In the genomic region with DNA sequence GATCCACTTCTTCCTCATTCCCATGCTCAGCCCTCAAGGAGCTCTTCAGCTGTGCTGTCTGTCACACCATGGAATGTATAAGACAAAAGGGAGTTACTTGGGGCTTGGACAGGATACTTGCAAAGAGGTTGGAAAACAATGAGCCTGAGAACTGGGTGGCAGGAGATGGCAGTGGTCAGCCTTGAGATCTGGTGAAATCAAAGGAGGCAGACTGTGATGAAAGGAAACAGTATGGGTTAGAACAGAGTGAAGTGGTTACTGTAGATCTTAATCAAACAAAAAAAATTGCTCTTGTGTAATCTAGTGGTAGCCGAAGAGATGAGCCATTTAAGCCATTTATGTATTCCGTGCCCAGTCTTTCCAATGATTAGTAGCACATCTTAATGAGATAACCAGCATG, we compare ENCODE assay signal across 21 cellular contexts.
"Had no signal": no experiment of that assay in that cellular context is flagged by ENCODE, and none has a peak within 500 bp of the region (broad histone marks: within the 10 kb centered on the region; RNA-seq: fewer than 3 reads in every experiment).

No MANE protein-coding gene starts in this region.

- H3K27me3 ChIP-seq: colonic mucosa, right lobe of liver had no signal

- ATAC-seq: effector memory CD8-positive, alpha-beta T cell; right lobe of liver; stimulated activated naive B cell treated with anti-CD40 and anti-IgM and Interleukin-4, amounts not matched to agents 10 μg/mL and 1 μg/mL and 100 μg/mL, for 72 hours had no signal

- H3K4me3 ChIP-seq: colonic mucosa, dorsolateral prefrontal cortex, esophagus muscularis mucosa, right lobe of liver, smooth muscle cell had no signal

- H3K4me1 ChIP-seq: esophagus muscularis mucosa, right lobe of liver had no signal

- H3K27ac ChIP-seq: colonic mucosa, dorsolateral prefrontal cortex, esophagus muscularis mucosa, right lobe of liver had no signal

- H3K36me3 ChIP-seq: colonic mucosa, esophagus muscularis mucosa, right lobe of liver had no signal

- DNase-seq: activated CD4-positive, alpha-beta memory T cell treated with anti-CD3 and anti-CD28 coated beads for 36 hours; activated CD4-positive, alpha-beta T cell treated with anti-CD3 and anti-CD28 coated beads for 48 hours; activated CD4-positive, CD25-positive, alpha-beta regulatory T cell; activated naive CD4-positive, alpha-beta T cell treated with anti-CD3 and anti-CD28 coated beads for 36 hours; activated naive CD8-positive, alpha-beta T cell treated with anti-CD3 and anti-CD28 coated beads, Interleukin-2, amount 10 ng/mL, durations not matched to agents 7 days and 5 days; activated T-cell treated with anti-CD3 and anti-CD28 coated beads, Interleukin-2, amount 50 U/mL, for 48 hours; amniotic stem cell; colonic mucosa; dorsolateral prefrontal cortex; effector memory CD8-positive, alpha-beta T cell; glutamatergic neuron; hypothalamus; occipital lobe; posterior cingulate gyrus; right lobe of liver; stimulated activated CD4-positive, alpha-beta T cell treated with anti-CD3 and anti-CD28 coated beads, Interleukin-2, amount 100 ng/mL, for 48 hours; stimulated activated CD8-positive, alpha-beta memory T cell treated with anti-CD3 and anti-CD28 coated beads, Interleukin-4, amount 100 ng/mL, for 48 hours; stimulated activated naive B cell treated with anti-CD40 and anti-IgM and Interleukin-4, amounts not matched to agents 10 μg/mL and 1 μg/mL and 100 μg/mL, for 72 hours; T-helper 9 cell had no signal

- H3K9me3 ChIP-seq: colonic mucosa, esophagus muscularis mucosa, right lobe of liver had no signal
